Comparison of ENCODE assay signal across 8 cellular contexts in the genomic region with DNA sequence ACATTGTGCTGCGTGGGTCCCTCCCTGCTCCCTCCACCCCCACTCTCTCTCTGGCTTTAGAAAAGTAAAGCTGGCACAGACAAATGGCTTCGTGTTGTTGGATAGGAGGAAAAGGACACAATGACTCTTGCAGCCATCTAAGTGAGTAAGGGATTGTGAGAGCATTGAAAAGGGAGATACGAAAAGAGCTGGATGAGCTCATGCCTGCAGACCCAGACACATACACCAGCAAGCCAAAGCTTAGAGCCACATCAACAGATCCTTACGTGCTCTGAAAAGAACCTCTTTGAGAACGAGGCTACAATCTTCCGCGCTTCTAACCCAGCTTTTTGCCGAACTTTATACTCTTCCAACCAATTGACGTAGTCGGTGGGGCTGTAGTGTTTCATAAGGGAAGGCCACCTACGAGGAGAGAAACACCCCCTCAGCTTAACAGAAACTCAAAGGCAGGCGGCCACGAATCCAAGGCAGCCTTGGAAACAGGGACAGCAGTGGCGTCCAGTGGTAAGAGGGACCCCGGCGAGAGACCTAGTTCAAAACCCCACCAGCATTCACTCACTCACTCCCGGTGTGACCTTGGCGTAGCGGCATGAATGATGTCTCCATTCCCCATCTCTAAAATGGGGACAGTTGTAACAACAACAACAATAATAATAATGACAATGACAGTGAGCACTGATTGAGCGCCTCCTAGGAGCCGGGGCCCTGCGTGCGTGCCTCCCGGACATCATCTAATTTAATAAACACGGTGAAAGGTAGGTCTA. TPM values are rescaled to one million over a fixed set of nuclear protein-coding genes. Genes with fewer than 3 reads are reported as not detected.
DNase-seq lines count a peak whose midpoint lies in the region; ATAC-seq, FAIRE-seq and TF ChIP-seq lines count a peak whose summit lies in the region.

No MANE protein-coding gene starts in this region.

- peak overlapping the region; percentile 84 to 96 (median 91) for H3K4me3 ChIP-seq in BLaER1 treated with 17β-estradiol and CSF1 and Interleukin-3, amounts not matched to agents 10 nM and 100 nM
- H3K4me3 ChIP-seq in HUES64 (ENCODE audit: low read length) (peak overlapping the region; percentile 99), bronchial epithelial cell (ENCODE audit: low read depth, low read length) (peak overlapping the region; percentile 84), kidney epithelial cell (ENCODE audit: low read depth, low read length) (peak overlapping the region; percentile 99), small intestine (ENCODE audit: low read depth in 1 of 2, low read length in 2 of 2) (peak overlapping the region; percentile 81 to 96)

- peaks cover 13 to 20% (median 16%) of the 10 kb centered on the region in 10 experiments for H3K4me1 ChIP-seq in BLaER1 treated with 17β-estradiol and CSF1 and Interleukin-3, amounts not matched to agents 10 nM and 100 nM
- peaks cover 12% of the 10 kb centered on the region; the same call in 1 of the 2 replicates for H3K4me1 ChIP-seq in HUES64 (ENCODE audit: insufficient read depth, low read length)
- no peaks in the 10 kb centered on the region for H3K4me1 ChIP-seq in small intestine (ENCODE audit: control insufficient read depth in 2 of 2, insufficient read depth in 1 of 2, low read depth in 1 of 2, low read length in 1 of 2)

- peak; percentile 16 for DNase-seq in bronchial epithelial cell (ENCODE audit: low read depth)
- peak; percentile 12 for DNase-seq in kidney epithelial cell (ENCODE audit: low read depth)
- peak; percentile 17 for DNase-seq in small intestine
- no peak for DNase-seq in NCI-H2196 (lab: John Stamatoyannopoulos, UW; ENCODE audit: unreplicated experiment)
- no peak for DNase-seq in SHP77 treated with DMSO at 0.1 percent for 48 hours (lab: John Stamatoyannopoulos, UW)

- 11% methylated on average over 25 of the region's 25 CpGs for WGBS in HUES64
- 9 to 26% (median 23%) methylated on average over 25 of the region's 25 CpGs for WGBS in small intestine, 3 donors

- H3K9me3 ChIP-seq in BLaER1 treated with 17β-estradiol and CSF1 and Interleukin-3, amounts not matched to agents 10 nM and 100 nM (replicated peaks in 1 of 11) = peaks cover 5 to 19% (median 10%) of the 10 kb centered on the region in 11 experiments; a peak in 15 of 22 replicates
- no peaks in the 10 kb centered on the region for H3K9me3 ChIP-seq in HUES64 (ENCODE audit: insufficient read depth, low read depth, low read length)
- H3K9me3 ChIP-seq in small intestine (ENCODE audit: control insufficient read depth, low read depth) = no peaks in the 10 kb centered on the region

- TF ChIP-seq CTCF in bronchial epithelial cell (IDR thresholded peaks at IDR 0.05; ENCODE audit: insufficient read depth, low read length, severe bottlenecking) (no peak), kidney epithelial cell (IDR thresholded peaks at IDR 0.05; ENCODE audit: insufficient read depth, low read length, poor library complexity, severe bottlenecking) (no peak)

- peak overlapping the region in 10 of 11 experiments; percentile 78 to 90 (median 86); a peak in 20 of 22 replicates for H3K27ac ChIP-seq in BLaER1 treated with 17β-estradiol and CSF1 and Interleukin-3, amounts not matched to agents 10 nM and 100 nM
- H3K27ac ChIP-seq in HUES64 (ENCODE audit: low read depth, low read length) (no peak overlapping the region), small intestine (ENCODE audit: low read depth in 1 of 2, low read length in 1 of 2) (peak overlapping the region in 1 of 2 donors; percentile 95)

- H3K36me3 ChIP-seq in BLaER1 treated with 17β-estradiol and CSF1 and Interleukin-3, amounts not matched to agents 10 nM and 100 nM = peaks cover 28 to 49% (median 44%) of the 10 kb centered on the region in 11 experiments
- H3K36me3 ChIP-seq in HUES64 (ENCODE audit: insufficient read depth, low read length) (peaks cover 33% of the 10 kb centered on the region), bronchial epithelial cell (ENCODE audit: control insufficient read depth, insufficient read depth, low read length) (peaks cover 2% of the 10 kb centered on the region), kidney epithelial cell (ENCODE audit: control insufficient read depth, insufficient read depth, low read length) (no peaks in the 10 kb centered on the region), small intestine (ENCODE audit: control insufficient read depth in 2 of 2, insufficient read depth in 2 of 2, low read length in 2 of 2) (peaks cover 0 to 4% of the 10 kb centered on the region in 2 donors)

- peak overlapping the region; percentile 86 to 93 (median 90) for H3K9ac ChIP-seq in BLaER1 treated with 17β-estradiol and CSF1 and Interleukin-3, amounts not matched to agents 10 nM and 100 nM
- H3K9ac ChIP-seq in HUES64 (ENCODE audit: low read depth, low read length) = peak overlapping the region; percentile 91

- FAIRE-seq in bronchial epithelial cell (lab: Jason Lieb, UNC) (peak; percentile 36), small intestine (lab: Jason Lieb, UNC) (no peak)

- ATAC-seq in HG03095 (IDR thresholded peaks at IDR 0.05; ENCODE audit: unreplicated experiment) = no peak

- H3K4me2 ChIP-seq in BLaER1 treated with 17β-estradiol and CSF1 and Interleukin-3, amounts not matched to agents 10 nM and 100 nM = peak overlapping the region; percentile 77 to 94 (median 89)

- H4K20me1 ChIP-seq in BLaER1 treated with 17β-estradiol and CSF1 and Interleukin-3, amounts not matched to agents 10 nM and 100 nM = peaks cover 0 to 33% (median 16%) of the 10 kb centered on the region in 11 experiments; a peak in 15 of 22 replicates

- no peaks in the 10 kb centered on the region for H3K27me3 ChIP-seq in BLaER1 treated with 17β-estradiol and CSF1 and Interleukin-3, amounts not matched to agents 10 nM and 100 nM
- H3K27me3 ChIP-seq in HUES64 (ENCODE audit: insufficient read depth, low read length) = no peaks in the 10 kb centered on the region
- no peaks in the 10 kb centered on the region for H3K27me3 ChIP-seq in bronchial epithelial cell (ENCODE audit: control insufficient read depth, insufficient read depth, low read length)
- H3K27me3 ChIP-seq in kidney epithelial cell (ENCODE audit: control insufficient read depth, insufficient read depth, low read length) = no peaks in the 10 kb centered on the region
- H3K27me3 ChIP-seq in small intestine (ENCODE audit: control insufficient read depth in 2 of 2, insufficient read depth in 2 of 2, low read length in 2 of 2) = no peaks in the 10 kb centered on the region

RNA-seq across cellular contexts. Expression of a gene that starts 1.1 kb away (rescaled TPM):
- polyA plus RNA-seq in HUES64 (2013, experiment 1 of 2) = 27.2 TPM
- polyA plus RNA-seq in HUES64 (2013, experiment 2 of 2) = 29.6 TPM
- total RNA-seq in bronchial epithelial cell (52.7 and 117 TPM in 2 replicates), kidney epithelial cell (72.8 and 82.1 TPM in 2 replicates)
- 10 to 100 TPM in 1 of 3 donors, 1 to 10 TPM in 2; 6.8 to 16.8 (median 8.5) TPM for polyA plus RNA-seq in small intestine

Comparison
In these comparisons a context has a peak if more than half of its experiments do, and no peak if none do; other contexts are left out.
1. DNase-seq: peak in bronchial epithelial cell (single experiment), kidney epithelial cell (single experiment) and small intestine (single experiment); none in NCI-H2196 (single experiment) and SHP77 treated with DMSO at 0.1 percent for 48 hours (single experiment).
2. Peak in every context shown above with its lines, with median percentiles within 50 percentile points of each other: H3K4me3 ChIP-seq.